22 cellular contexts compared by ENCODE assay signal in the genomic region with DNA sequence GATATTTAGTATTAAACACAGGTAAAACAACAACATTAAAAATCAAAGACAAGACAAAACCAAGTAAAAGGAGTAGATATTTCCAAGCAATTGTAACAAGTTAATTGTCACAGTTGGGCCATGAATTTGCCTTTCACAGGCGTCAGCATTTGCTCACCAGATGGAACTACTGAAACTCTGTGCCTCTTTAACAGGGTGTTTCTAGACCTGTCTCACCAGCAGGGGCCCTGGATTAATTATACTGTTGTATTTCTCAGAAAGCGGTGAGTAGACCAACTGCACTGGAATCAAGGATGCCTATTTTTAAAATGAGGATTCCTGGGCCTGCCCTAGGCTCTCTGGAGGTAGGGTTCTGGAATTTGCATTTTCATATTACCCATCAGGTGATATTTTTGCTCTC.
"Had no signal": no experiment of that assay in that cellular context is flagged by ENCODE, and none has a peak within 500 bp of the region (broad histone marks: within the 10 kb centered on the region; RNA-seq: fewer than 3 reads in every experiment).

No MANE protein-coding gene starts in this region.

- H2AFZ ChIP-seq: hepatocyte had no signal

- H3K9me3 ChIP-seq: gastroesophageal sphincter, left ventricle myocardium inferior, lower lobe of right lung, ovary, right atrium auricular region, suprapubic skin, thyroid gland had no signal

- H3K27ac Mint-ChIP-seq: memory B cell, mesothelial cell of epicardium, natural killer cell, type B pancreatic cell had no signal

- H3K4me2 ChIP-seq: hepatocyte, smooth muscle cell had no signal

- H3K27ac ChIP-seq: coronary artery, gastroesophageal sphincter, hepatocyte, left ventricle myocardium inferior, lower lobe of right lung, ovary, right atrium auricular region, suprapubic skin, thyroid gland had no signal

- H3K4me3 ChIP-seq: coronary artery, gastroesophageal sphincter, hepatocyte, left ventricle myocardium inferior, lower lobe of right lung, ovary, right atrium auricular region, smooth muscle cell, suprapubic skin, thyroid gland had no signal

- H3K9me3 Mint-ChIP-seq: memory B cell, mesothelial cell of epicardium, natural killer cell, neural crest cell, type B pancreatic cell had no signal

- H3K79me2 ChIP-seq: hepatocyte had no signal

- H3K27me3 ChIP-seq: gastroesophageal sphincter, hepatocyte, ovary, right atrium auricular region, suprapubic skin, thyroid gland had no signal

- H3K4me3 Mint-ChIP-seq: memory B cell, mesothelial cell of epicardium, natural killer cell, neural crest cell, type B pancreatic cell had no signal

- H3K4me1 ChIP-seq: right atrium auricular region had no signal

- DNase-seq: effector CD4-positive, alpha-beta T cell; head of caudate nucleus; kidney; left cardiac atrium; left ventricle myocardium inferior; lower lobe of right lung; natural killer cell; nucleus accumbens; ovary; stimulated activated CD4-positive, alpha-beta T cell treated with anti-CD3 and anti-CD28 coated beads, Interleukin-2, amount 100 ng/mL, for 48 hours; stimulated activated naive CD4-positive, alpha-beta T cell treated with Interleukin-2 at 50 U/mL for 16 hours; thyroid gland had no signal

- H3K36me3 Mint-ChIP-seq: memory B cell, mesothelial cell of epicardium, natural killer cell, type B pancreatic cell had no signal

- H3K36me3 ChIP-seq: gastroesophageal sphincter, left ventricle myocardium inferior, lower lobe of right lung, ovary, right atrium auricular region, suprapubic skin, thyroid gland had no signal
